22 cellular contexts compared by ENCODE assay signal in the genomic region with DNA sequence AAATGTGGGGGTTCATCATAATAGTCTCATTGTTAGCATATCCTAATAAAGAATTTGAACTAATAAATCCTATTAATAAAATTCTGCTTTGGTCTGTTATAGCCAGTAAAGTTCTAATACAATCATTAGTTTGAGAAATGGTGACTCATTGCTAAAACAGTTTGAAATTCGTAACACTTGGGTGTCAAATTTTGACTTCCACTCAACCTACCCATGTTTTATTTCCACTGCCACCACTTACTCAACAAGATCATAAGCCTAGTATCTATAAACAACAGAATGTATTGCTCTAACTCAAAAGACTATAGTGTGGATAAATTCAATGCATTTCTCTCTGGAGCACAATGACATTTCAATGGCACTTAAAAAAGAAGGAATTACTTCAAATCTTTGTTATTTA.
"Had no signal": no experiment of that assay in that cellular context is flagged by ENCODE, and none has a peak within 500 bp of the region (broad histone marks: within the 10 kb centered on the region; RNA-seq: fewer than 3 reads in every experiment).

No MANE protein-coding gene starts in this region.

- H3K27me3 Mint-ChIP-seq: activated naive CD8-positive, alpha-beta T cell; brain; central memory CD8-positive, alpha-beta T cell had no signal

- H3K9me3 Mint-ChIP-seq: activated T-cell treated with anti-CD3 and anti-CD28 coated beads, Interleukin-2, amount 50 U/mL, for 4 hours; brain; central memory CD8-positive, alpha-beta T cell; nephron had no signal

- H3K27me3 ChIP-seq: gastrocnemius medialis, left lung, tibial nerve had no signal

- H3K4me3 ChIP-seq: coronary artery, gastrocnemius medialis, left lung, tibial nerve had no signal

- FAIRE-seq: endometrium, kidney, urothelium cell line had no signal

- H3K9me3 ChIP-seq: gastrocnemius medialis, left lung, tibial nerve had no signal

- DNase-seq: activated CD4-positive, alpha-beta T cell treated with anti-CD3 and anti-CD28 coated beads for 1 hour; activated effector memory CD4-positive, alpha-beta T cell treated with Interleukin-2 at 50 U/mL for 16 hours; activated T-cell treated with anti-CD3 and anti-CD28 coated beads, Interleukin-2, amount 50 U/mL, for 4 hours; anterior cingulate cortex; erythroblast; gastrocnemius medialis; head of caudate nucleus; kidney; left lung; midbrain; nucleus accumbens; stimulated activated naive CD8-positive, alpha-beta T cell treated with anti-CD3 and anti-CD28 coated beads, Interleukin-15, Interleukin-2, amounts not matched to agents 100 U/mL and 50 U/mL, for 24 hours; T-helper 1 cell; T1000 had no signal

- H3K27ac Mint-ChIP-seq: activated naive CD8-positive, alpha-beta T cell; brain; nephron had no signal

- H3K4me3 Mint-ChIP-seq: activated naive CD8-positive, alpha-beta T cell; activated T-cell treated with anti-CD3 and anti-CD28 coated beads, Interleukin-2, amount 50 U/mL, for 4 hours; brain; central memory CD8-positive, alpha-beta T cell; nephron had no signal

- ATAC-seq: activated T-cell treated with anti-CD3 and anti-CD28 coated beads, Interleukin-2, amount 50 U/mL, for 4 hours; gastrocnemius medialis; left lung; stimulated activated naive CD8-positive, alpha-beta T cell treated with anti-CD3 and anti-CD28 coated beads, Interleukin-15, Interleukin-2, amounts not matched to agents 100 U/mL and 50 U/mL, for 24 hours had no signal

- H3K4me1 Mint-ChIP-seq: brain; central memory CD8-positive, alpha-beta T cell; nephron had no signal

- H3K4me1 ChIP-seq: gastrocnemius medialis, left lung, tibial nerve had no signal
